In the genomic region with DNA sequence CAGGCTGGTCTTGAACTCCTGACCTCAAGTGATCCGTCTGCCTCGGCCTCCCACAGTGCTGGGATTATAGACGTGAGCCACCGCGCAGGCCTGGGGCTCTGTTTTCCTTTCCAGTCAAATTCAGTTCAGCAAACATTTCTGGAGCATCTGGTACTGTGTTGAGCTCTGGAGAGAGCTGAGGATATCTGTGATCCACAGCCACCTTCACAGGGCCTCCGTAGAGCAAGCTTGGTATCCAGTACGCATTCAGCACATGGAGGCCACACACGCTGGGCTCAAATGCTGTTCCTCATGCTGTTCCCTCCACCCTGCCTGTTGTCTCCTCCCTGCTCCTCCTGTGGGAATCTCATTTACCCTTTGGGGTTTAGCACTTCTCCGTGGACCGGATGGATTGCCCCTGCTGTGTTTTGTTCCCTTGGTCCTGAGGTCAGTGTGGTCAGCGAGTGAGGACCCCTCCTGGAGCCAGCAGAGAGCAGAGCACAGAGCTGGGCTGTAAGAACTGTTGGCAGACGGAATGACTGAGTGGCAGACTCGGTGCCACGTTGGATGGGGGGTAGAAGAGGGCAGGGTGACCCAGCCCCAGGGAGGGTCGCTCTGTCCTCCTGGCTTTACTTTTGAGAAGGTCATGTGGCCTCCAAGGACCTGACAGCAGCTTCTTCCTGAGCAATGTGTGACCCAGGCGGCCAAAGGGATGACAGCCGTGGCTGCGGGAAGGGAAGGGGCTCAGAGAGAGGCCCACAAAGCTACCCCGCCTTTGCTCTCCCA, we compare ENCODE assay signal across 9 cellular contexts. TPM values are rescaled to one million over a fixed set of nuclear protein-coding genes. Genes with fewer than 3 reads are reported as not detected.
DNase-seq lines count a peak whose midpoint lies in the region; ATAC-seq and TF ChIP-seq lines count a peak whose summit lies in the region.
"Had no signal": no experiment of that assay in that cellular context is flagged by ENCODE, and none has a peak within 500 bp of the region (broad histone marks: within the 10 kb centered on the region; RNA-seq: fewer than 3 reads in every experiment).

No MANE protein-coding gene starts in this region.

- H3K9me3 Mint-ChIP-seq in activated CD4-positive, alpha-beta memory T cell treated with anti-CD3 and anti-CD28 coated beads for 36 hours, result no peaks in the 10 kb centered on the region

- no peaks in the 10 kb centered on the region for H3K9me3 ChIP-seq in HCT116 (ENCODE audit: control insufficient read depth in 1 of 2, insufficient read depth in 1 of 2, low read depth in 1 of 2, low read length in 2 of 2)
- H3K9me3 ChIP-seq in hepatocyte (ENCODE audit: low read depth), result no peaks in the 10 kb centered on the region
- H3K9me3 ChIP-seq in skeletal muscle tissue (ENCODE audit: control insufficient read depth in 3 of 3, low read length in 3 of 3), result no peaks in the 10 kb centered on the region

- H3K27ac ChIP-seq in HCT116 (ENCODE audit: low read depth, low read length) (no peak overlapping the region), hepatocyte (no peak overlapping the region), skeletal muscle tissue (ENCODE audit: low read depth, low read length) (peak overlapping the region; percentile 73)

- peak overlapping the region; percentile 58 for H2AFZ ChIP-seq in HCT116 (ENCODE audit: low read depth, low read length, poor library complexity, severe bottlenecking)
- H2AFZ ChIP-seq in hepatocyte, result no peak overlapping the region

- H3K79me2 ChIP-seq in HCT116 (ENCODE audit: insufficient read depth, low read length) (no peaks in the 10 kb centered on the region), hepatocyte (no peaks in the 10 kb centered on the region)

- peak overlapping the region; percentile 57 for H3K4me3 Mint-ChIP-seq in activated CD4-positive, alpha-beta memory T cell treated with anti-CD3 and anti-CD28 coated beads for 36 hours

- peak overlapping the region; percentile 97 for H3K4me2 ChIP-seq in HCT116 (ENCODE audit: low read length)
- H3K4me2 ChIP-seq in hepatocyte, result peak overlapping the region; percentile 91

- DNase-seq in HCT116 (ENCODE audit: low read depth, low spot score) (no peak), hepatocyte (ENCODE audit: low spot score) (no peak), NCI-H510A treated with DMSO at 0.1 percent for 48 hours (lab: John Stamatoyannopoulos, UW) (no peak), medulla oblongata (ENCODE audit: extremely low spot score) (no peak)
- DNase-seq in activated CD4-positive, alpha-beta memory T cell treated with anti-CD3 and anti-CD28 coated beads for 36 hours, result no peak

- H3K9me2 ChIP-seq in HCT116 (ENCODE audit: insufficient read depth), result no peaks in the 10 kb centered on the region
- H3K9me2 ChIP-seq in hepatocyte (replicated peaks; ENCODE audit: insufficient read depth), result no peaks in the 10 kb centered on the region

- CTCF ChIA-PET in HCT116 (lab: Charles Lee), result interaction anchor here (1.0 to 1.8 kb wide), 7 partner anchors 10 to 166 kb away, joined by 3 to 13 read pairs (median 4); no protein-coding TSS in a partner anchor
- CTCF ChIA-PET in activated CD4-positive, alpha-beta memory T cell treated with anti-CD3 and anti-CD28 coated beads for 36 hours (lab: Charles Lee), result interaction anchor here (1.0 to 3.4 kb wide), 8 partner anchors 9 to 216 kb away, joined by 3 to 18 read pairs (median 13); no protein-coding TSS in a partner anchor

- TF ChIP-seq POLR2A in HCT116 (IDR thresholded peaks at IDR 0.05; ENCODE audit: borderline replicate concordance, extremely low read depth, insufficient read depth, insufficient read length), result no peak

- H3K4me1 Mint-ChIP-seq in activated CD4-positive, alpha-beta memory T cell treated with anti-CD3 and anti-CD28 coated beads for 36 hours (ENCODE audit: low read depth), result peaks cover 8% of the 10 kb centered on the region

- BruUV-seq in HCT116 (replicated peaks; lab: Mats Ljungman, UMichigan), result TSS peak; percentile 72

- H4K20me1 ChIP-seq in HCT116 (ENCODE audit: insufficient read depth) (no peaks in the 10 kb centered on the region), hepatocyte (ENCODE audit: insufficient read depth, poor library complexity, severe bottlenecking) (no peaks in the 10 kb centered on the region)

- RAD21 ChIA-PET in HCT116 (lab: Charles Lee; ENCODE audit: low non-redundant PET in 1 of 2, low total read pairs in 2 of 2, uncharacterized antibody in 2 of 2, unreplicated experiment in 2 of 2), result no interaction called here

- POLR2A ChIA-PET in HCT116 (lab: Charles Lee), result interaction anchor here (0.5 to 1.3 kb wide), 4 partner anchors 9 to 889 kb away, joined by 3 to 4 read pairs (median 3); no protein-coding TSS in a partner anchor
- POLR2A ChIA-PET in activated CD4-positive, alpha-beta memory T cell treated with anti-CD3 and anti-CD28 coated beads for 36 hours (lab: Charles Lee), result no interaction called here

- H3K27ac Mint-ChIP-seq in activated CD4-positive, alpha-beta memory T cell treated with anti-CD3 and anti-CD28 coated beads for 36 hours, result no peak overlapping the region

- H3K4me3 ChIP-seq in HCT116 (replicated peaks in 1 of 2; ENCODE audit: low read depth in 1 of 2, low read length in 2 of 2) (peak overlapping the region; percentile 74 to 90), hepatocyte (no peak overlapping the region), skeletal muscle tissue (ENCODE audit: low read length in 3 of 3) (peak overlapping the region; percentile 68 to 81 (median 81))

- no peaks in the 10 kb centered on the region for H3K36me3 Mint-ChIP-seq in activated CD4-positive, alpha-beta memory T cell treated with anti-CD3 and anti-CD28 coated beads for 36 hours

- ATAC-seq in HCT116 (no peak), HG02885 (IDR thresholded peaks at IDR 0.05; ENCODE audit: poor library complexity, unreplicated experiment) (no peak), HG03521 (IDR thresholded peaks at IDR 0.05; ENCODE audit: unreplicated experiment) (no peak)

- no peak for TF ChIP-seq RAD21 in HCT116 (IDR thresholded peaks at IDR 0.05; ENCODE audit: low read depth)

- no peaks in the 10 kb centered on the region for H3K36me3 ChIP-seq in HCT116 (ENCODE audit: control insufficient read depth in 1 of 2, insufficient read depth in 2 of 2, low read length in 2 of 2)
- H3K36me3 ChIP-seq in hepatocyte (replicated peaks; ENCODE audit: insufficient read depth, low read depth), result no peaks in the 10 kb centered on the region
- H3K36me3 ChIP-seq in skeletal muscle tissue (ENCODE audit: control insufficient read depth in 3 of 3, insufficient read depth in 3 of 3, low read length in 3 of 3), result peaks cover 5 to 10% (median 8%) of the 10 kb centered on the region in 3 donors

- peak overlapping the region; percentile 82 for H3K9ac ChIP-seq in HCT116 (ENCODE audit: low read length)
- peak overlapping the region; percentile 79 to 91 (median 86) for H3K9ac ChIP-seq in skeletal muscle tissue (ENCODE audit: low read depth in 1 of 3, low read length in 3 of 3)

- intact Hi-C loops in HCT116 (cut with micrococcal nuclease), result no loop called here
- intact Hi-C loops in activated CD4-positive, alpha-beta memory T cell treated with anti-CD3 and anti-CD28 coated beads for 36 hours (cut with micrococcal nuclease), result no loop called here

- H3K27me3 Mint-ChIP-seq in activated CD4-positive, alpha-beta memory T cell treated with anti-CD3 and anti-CD28 coated beads for 36 hours, result peaks cover 7% of the 10 kb centered on the region

- 75% methylated on average over 19 of the region's 19 CpGs for WGBS in hepatocyte (ENCODE audit: low lambda C conversion rate, missing lambda C conversion rate)

- H3K4me1 ChIP-seq in HCT116 (ENCODE audit: control insufficient read depth in 1 of 2, insufficient read depth in 2 of 2, low read length in 2 of 2) (peaks cover 0 to 12% of the 10 kb centered on the region in 2 experiments; a peak in 2 of 4 replicates), hepatocyte (ENCODE audit: insufficient read depth) (peaks cover 4% of the 10 kb centered on the region), skeletal muscle tissue (ENCODE audit: control insufficient read depth in 3 of 3, insufficient read depth in 3 of 3, low read length in 3 of 3) (peaks cover 23 to 30% (median 24%) of the 10 kb centered on the region in 3 donors)

- TF ChIP-seq CTCF in HCT116 (IDR thresholded peaks at IDR 0.05 in 2 of 3, conservative IDR thresholded peaks at IDR 0.05 in 1 of 3; ENCODE audit: borderline replicate concordance in 1 of 3, insufficient read depth in 1 of 3, low read depth in 2 of 3, low read length in 2 of 3), result no peak
- no peak for TF ChIP-seq CTCF in hepatocyte (IDR thresholded peaks at IDR 0.05; ENCODE audit: poor library complexity)

- H3K27me3 ChIP-seq in HCT116 (ENCODE audit: insufficient read depth, low read length) (no peaks in the 10 kb centered on the region), hepatocyte (peaks cover 21% of the 10 kb centered on the region), skeletal muscle tissue (ENCODE audit: control insufficient read depth in 3 of 3, insufficient read depth in 3 of 3, low read length in 3 of 3) (no peaks in the 10 kb centered on the region)

TF ChIP-seq in HCT116, 20 proteins besides CTCF, POLR2A, EP300 and RAD21 (continues in another document):
- TF ChIP-seq ZNF274 (IDR thresholded peaks at IDR 0.05; ENCODE audit: low read depth, low read length) (no peak), SIN3A (IDR thresholded peaks at IDR 0.05; ENCODE audit: low read depth) (no peak), FOSL1 (IDR thresholded peaks at IDR 0.05; ENCODE audit: low read depth) (no peak)

RNA-seq across cellular contexts. Expression of gene RPS6KL1, which starts 0.9 kb away (rescaled TPM):
- total RNA-seq in HCT116 (2021; ENCODE audit: unreplicated experiment) (6.7 TPM), hepatocyte (0.57 and 1.2 TPM in 2 replicates), skeletal muscle tissue (3.1 TPM)
- 4.5 and 6.5 TPM in 2 replicates for polyA plus RNA-seq in HCT116 (2012)
- 1 to 10 TPM; 4.2 to 4.9 TPM for total RNA-seq in activated CD4-positive, alpha-beta memory T cell treated with anti-CD3 and anti-CD28 coated beads for 36 hours
- polyA plus RNA-seq in hepatocyte, result 0.18 and 1.5 TPM in 2 replicates

RNA-seq across cellular contexts. Expression of gene PGF, which starts 33.2 kb away (rescaled TPM):
- total RNA-seq in HCT116 (2021; ENCODE audit: unreplicated experiment) (6.4 TPM), hepatocyte (25.0 and 25.2 TPM in 2 replicates), skeletal muscle tissue (8.9 TPM)
- 3.2 and 4.3 TPM in 2 replicates for polyA plus RNA-seq in HCT116 (2012)
- under 1 TPM in 1 of 2 experiments, not detected in 1; 0.10 TPM for total RNA-seq in activated CD4-positive, alpha-beta memory T cell treated with anti-CD3 and anti-CD28 coated beads for 36 hours
- 31.0 and 33.0 TPM in 2 replicates for polyA plus RNA-seq in hepatocyte

RNA-seq across cellular contexts. Expression of gene DLST, which starts 40.5 kb away (rescaled TPM):
- 101 TPM for total RNA-seq in HCT116 (2021; ENCODE audit: unreplicated experiment)
- 66.1 and 83.0 TPM in 2 replicates for polyA plus RNA-seq in HCT116 (2012)
- 100 to 1,000 TPM; 132 to 137 TPM for total RNA-seq in activated CD4-positive, alpha-beta memory T cell treated with anti-CD3 and anti-CD28 coated beads for 36 hours
- 68.7 and 69.4 TPM in 2 replicates for total RNA-seq in hepatocyte
- polyA plus RNA-seq in hepatocyte, result 5.6 and 10.8 TPM in 2 replicates
- total RNA-seq in skeletal muscle tissue, result 38.1 TPM

RNA-seq across cellular contexts. Expression of gene PROX2, which starts 46.2 kb away (rescaled TPM):
- not detected for total RNA-seq in HCT116 (2021; ENCODE audit: unreplicated experiment)
- polyA plus RNA-seq in HCT116 (2012), result 0.07 and 0.09 TPM in 2 replicates
- total RNA-seq in activated CD4-positive, alpha-beta memory T cell treated with anti-CD3 and anti-CD28 coated beads for 36 hours, result under 1 TPM; 0.19 to 0.33 TPM
- not detected in 2 replicates for total RNA-seq in hepatocyte
- polyA plus RNA-seq in hepatocyte, result 0.50 TPM in 1 of 2 replicates, not detected in the other
- total RNA-seq in skeletal muscle tissue, result not detected
- total RNA-seq: T-helper 2 cell treated with Interferon-gamma antibody and Interleukin-4, amounts not matched to agents 100 ng/mL and 5 ng/mL, for 36 hours had no signal
